23 cellular contexts compared by ENCODE assay signal in the genomic region with DNA sequence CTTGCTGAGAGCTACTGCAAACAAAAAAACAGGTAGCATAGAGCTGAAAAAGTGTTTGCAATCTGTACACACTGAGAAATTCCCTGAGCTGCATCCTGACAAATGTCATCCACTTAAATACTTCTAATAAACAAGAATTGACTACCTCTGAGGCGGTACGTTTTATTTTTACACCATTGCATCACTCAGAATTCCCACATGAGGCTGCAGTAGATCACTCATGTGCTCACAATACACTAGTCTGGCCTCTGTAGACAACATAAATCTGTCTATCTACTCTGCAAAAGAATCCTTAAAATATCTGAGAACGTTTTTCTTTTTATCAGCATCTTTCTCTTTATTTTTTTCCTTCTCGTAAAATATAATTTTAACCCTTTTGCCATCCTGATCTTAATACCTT.
"Had no signal": no experiment of that assay in that cellular context is flagged by ENCODE, and none has a peak within 500 bp of the region (broad histone marks: within the 10 kb centered on the region; RNA-seq: fewer than 3 reads in every experiment).

No MANE protein-coding gene starts in this region.

- H3K27ac ChIP-seq: colonic mucosa, foreskin keratinocyte, hepatocyte, left ventricle myocardium inferior, pancreas, prostate gland, right lobe of liver, testis, tibial nerve, upper lobe of right lung, vagina had no signal

- H3K9me3 ChIP-seq: colonic mucosa, pancreas, prostate gland, right lobe of liver, testis, upper lobe of right lung, vagina had no signal

- H3K4me1 ChIP-seq: colonic mucosa, foreskin keratinocyte, left ventricle myocardium inferior, pancreas, prostate gland, right lobe of liver, testis, upper lobe of right lung, vagina had no signal

- H3K27ac Mint-ChIP-seq: naive thymus-derived CD8-positive, alpha-beta T cell; stimulated activated naive B cell treated with anti-CD40 and anti-IgM and Interleukin-4, amounts not matched to agents 10 μg/mL and 1 μg/mL and 100 μg/mL, for 72 hours had no signal

- H2AFZ ChIP-seq: hepatocyte had no signal

- H3K36me3 Mint-ChIP-seq: stimulated activated naive B cell treated with anti-CD40 and anti-IgM and Interleukin-4, amounts not matched to agents 10 μg/mL and 1 μg/mL and 100 μg/mL, for 72 hours had no signal

- H3K4me3 ChIP-seq: colonic mucosa, hepatocyte, left ventricle myocardium inferior, lung, pancreas, prostate gland, right lobe of liver, testis, tibial nerve, upper lobe of right lung, vagina had no signal

- H3K4me3 Mint-ChIP-seq: naive thymus-derived CD8-positive, alpha-beta T cell; neural crest cell; stimulated activated naive B cell treated with anti-CD40 and anti-IgM and Interleukin-4, amounts not matched to agents 10 μg/mL and 1 μg/mL and 100 μg/mL, for 72 hours; stimulated activated naive CD8-positive, alpha-beta T cell treated with anti-CD3 and anti-CD28 coated beads, Interleukin-15, amount 100 ng/mL, for 72 hours had no signal

- H3K4me2 ChIP-seq: hepatocyte had no signal

- H3K36me3 ChIP-seq: colonic mucosa, left ventricle myocardium inferior, pancreas, prostate gland, right lobe of liver, tibial nerve, upper lobe of right lung, vagina had no signal

- ATAC-seq: left cardiac atrium; naive thymus-derived CD8-positive, alpha-beta T cell; pancreas; right lobe of liver; stimulated activated naive B cell treated with anti-CD40 and anti-IgM and Interleukin-4, amounts not matched to agents 10 μg/mL and 1 μg/mL and 100 μg/mL, for 72 hours; stimulated activated naive CD8-positive, alpha-beta T cell treated with anti-CD3 and anti-CD28 coated beads, Interleukin-15, amount 100 ng/mL, for 72 hours; upper lobe of right lung had no signal

- H3K27me3 ChIP-seq: colonic mucosa, foreskin keratinocyte, hepatocyte, pancreas, right lobe of liver, testis, tibial nerve, upper lobe of right lung, vagina had no signal

- H3K4me1 Mint-ChIP-seq: naive thymus-derived CD8-positive, alpha-beta T cell; stimulated activated naive B cell treated with anti-CD40 and anti-IgM and Interleukin-4, amounts not matched to agents 10 μg/mL and 1 μg/mL and 100 μg/mL, for 72 hours; stimulated activated naive CD8-positive, alpha-beta T cell treated with anti-CD3 and anti-CD28 coated beads, Interleukin-15, amount 100 ng/mL, for 72 hours had no signal

- H3K27me3 Mint-ChIP-seq: naive thymus-derived CD8-positive, alpha-beta T cell; stimulated activated naive B cell treated with anti-CD40 and anti-IgM and Interleukin-4, amounts not matched to agents 10 μg/mL and 1 μg/mL and 100 μg/mL, for 72 hours; stimulated activated naive CD8-positive, alpha-beta T cell treated with anti-CD3 and anti-CD28 coated beads, Interleukin-15, amount 100 ng/mL, for 72 hours had no signal

- H3K79me2 ChIP-seq: hepatocyte had no signal

- DNase-seq: colonic mucosa; dermis blood vessel endothelial cell; erythroblast; foreskin keratinocyte; kidney; left cardiac atrium; left ventricle myocardium inferior; naive thymus-derived CD8-positive, alpha-beta T cell; nucleus accumbens; pancreas; right lobe of liver; stimulated activated CD4-positive, alpha-beta T cell treated with anti-CD3 and anti-CD28 coated beads, Interleukin-2, amount 100 ng/mL, for 24 hours; stimulated activated CD4-positive, alpha-beta T cell treated with anti-CD3 and anti-CD28 coated beads, Interleukin-4, amount 100 ng/mL, for 4 hours; stimulated activated naive B cell treated with anti-CD40 and anti-IgM and Interleukin-4, amounts not matched to agents 10 μg/mL and 1 μg/mL and 100 μg/mL, for 72 hours; stimulated activated naive CD8-positive, alpha-beta T cell treated with anti-CD3 and anti-CD28 coated beads, Interleukin-15, amount 100 ng/mL, for 72 hours; testis; upper lobe of right lung had no signal
